In the genomic region with DNA sequence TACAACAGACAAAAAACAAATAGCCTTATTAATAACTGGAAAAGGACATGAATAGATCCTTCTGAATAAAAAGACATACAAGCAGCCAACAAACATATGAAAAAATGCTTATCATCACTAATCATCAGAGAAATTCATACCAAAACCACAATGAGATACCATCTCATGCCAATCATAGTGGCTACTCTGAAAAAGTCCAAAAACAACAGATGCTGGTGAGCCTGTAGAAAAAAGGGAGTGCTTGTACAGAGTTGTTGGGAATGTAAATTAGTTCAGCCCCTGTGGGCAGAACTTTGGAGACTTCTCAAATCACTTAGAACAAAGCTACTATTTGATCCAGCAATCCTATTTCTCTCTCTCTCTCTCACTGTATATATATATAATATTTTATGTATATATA, we compare ENCODE assay signal across 15 cellular contexts. TPM values are rescaled to one million over a fixed set of nuclear protein-coding genes. Genes with fewer than 3 reads are reported as not detected.
"Had no signal": no experiment of that assay in that cellular context is flagged by ENCODE, and none has a peak within 500 bp of the region (broad histone marks: within the 10 kb centered on the region; RNA-seq: fewer than 3 reads in every experiment).

No MANE protein-coding gene starts in this region.

RNA-seq across cellular contexts. Expression of gene OR4Q3, which starts 8.9 kb away (rescaled TPM):
- total RNA-seq: stomach, subcutaneous adipose tissue, suprapubic skin, temporal lobe, thoracic aorta, thyroid gland, tibial nerve, transverse colon, upper lobe of left lung, upper lobe of right lung, ureter, urinary bladder, uterus, vagina had no signal
- polyA plus RNA-seq: stomach, thymus, urinary bladder had no signal

RNA-seq across cellular contexts. Expression of gene OR4M1, which starts 21.0 kb away (rescaled TPM):
- total RNA-seq: stomach, subcutaneous adipose tissue, suprapubic skin, temporal lobe, thoracic aorta, thyroid gland, tibial nerve, transverse colon, upper lobe of left lung, upper lobe of right lung, ureter, urinary bladder, uterus, vagina had no signal
- polyA plus RNA-seq: stomach, thymus, urinary bladder had no signal

RNA-seq across cellular contexts. Expression of gene OR11H2, which starts 38.6 kb away (rescaled TPM):
- total RNA-seq: stomach, subcutaneous adipose tissue, suprapubic skin, temporal lobe, thoracic aorta, thyroid gland, tibial nerve, transverse colon, upper lobe of left lung, upper lobe of right lung, ureter, urinary bladder, uterus, vagina had no signal
- polyA plus RNA-seq: stomach, thymus, urinary bladder had no signal

RNA-seq across cellular contexts. Expression of gene OR4N2, which starts 51.3 kb away (rescaled TPM):
- total RNA-seq: stomach, subcutaneous adipose tissue, suprapubic skin, temporal lobe, thoracic aorta, thyroid gland, tibial nerve, transverse colon, upper lobe of left lung, upper lobe of right lung, ureter, urinary bladder, uterus, vagina had no signal
- polyA plus RNA-seq: stomach, urinary bladder had no signal
